Comparison of ENCODE assay signal across 9 cellular contexts in the genomic region with DNA sequence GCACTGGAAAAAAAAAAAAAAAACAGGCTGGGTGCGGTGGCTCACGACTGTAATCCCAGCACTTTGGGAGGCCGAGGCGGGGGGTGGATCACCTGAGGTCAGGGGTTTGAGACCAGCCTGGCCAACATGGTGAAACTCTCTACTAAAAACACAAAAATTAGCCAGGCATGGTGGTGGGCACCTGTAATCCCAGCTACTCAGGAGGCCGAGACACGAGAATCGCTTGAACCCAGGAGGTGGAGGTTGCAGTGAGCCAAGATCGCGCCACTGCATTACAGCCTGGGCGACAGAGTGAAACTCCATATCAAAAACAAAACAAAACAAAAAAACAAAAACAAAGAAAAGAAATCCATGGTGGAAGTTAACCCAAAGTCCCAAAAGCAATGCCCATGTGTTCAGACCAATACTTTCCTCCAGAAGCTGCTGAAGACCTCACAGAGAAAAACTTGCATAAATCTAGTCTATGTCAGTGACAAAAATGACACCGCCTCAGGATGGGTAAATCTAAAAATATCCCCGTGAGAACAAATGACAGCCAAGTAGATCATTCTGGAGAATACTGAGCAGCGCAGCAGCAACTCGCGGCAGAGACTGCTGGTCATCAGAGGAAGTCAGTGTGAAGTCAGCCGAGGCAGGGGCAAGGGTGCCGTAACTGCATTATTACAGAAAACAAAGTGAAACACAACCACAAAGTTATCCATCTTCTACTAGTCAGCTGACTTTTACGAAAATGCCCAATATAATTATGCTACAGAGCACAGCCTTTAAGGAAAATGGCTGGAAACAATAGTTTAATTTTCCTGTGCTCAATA. TPM values are rescaled to one million over a fixed set of nuclear protein-coding genes. Genes with fewer than 3 reads are reported as not detected.
A peak's percentile ranks its signal among the peaks of the same experiment; 100 is the strongest.
DNase-seq lines count a peak whose midpoint lies in the region; TF ChIP-seq lines count a peak whose summit lies in the region.
"Had no signal": no experiment of that assay in that cellular context is flagged by ENCODE, and none has a peak within 500 bp of the region (broad histone marks: within the 10 kb centered on the region; RNA-seq: fewer than 3 reads in every experiment).

No MANE protein-coding gene starts in this region.

- H3K4me1 ChIP-seq in BLaER1 treated with 17β-estradiol and CSF1 and Interleukin-3, amounts not matched to agents 10 nM and 100 nM: peaks cover 67 to 100% (median 89%) of the 10 kb centered on the region in 10 experiments

- peak overlapping the region; percentile 85 to 98 (median 91) for H3K4me2 ChIP-seq in BLaER1 treated with 17β-estradiol and CSF1 and Interleukin-3, amounts not matched to agents 10 nM and 100 nM

- peak overlapping the region; percentile 88 to 97 (median 91) for H3K27ac ChIP-seq in BLaER1 treated with 17β-estradiol and CSF1 and Interleukin-3, amounts not matched to agents 10 nM and 100 nM
- H3K27ac ChIP-seq: C4-2B had no signal

- TF ChIP-seq CTCF in GM20000 (IDR thresholded peaks at IDR 0.05; ENCODE audit: extremely low read depth, missing control alignments) (no peak), progenitor cell of endocrine pancreas (IDR thresholded peaks at IDR 0.05; ENCODE audit: unreplicated experiment) (no peak)

- H3K27ac Mint-ChIP-seq in IgD-negative memory B cell: peak overlapping the region; percentile 87 to 97 (median 96)
- no peak overlapping the region for H3K27ac Mint-ChIP-seq in progenitor cell of endocrine pancreas

- no peaks in the 10 kb centered on the region for H3K27me3 Mint-ChIP-seq in IgD-negative memory B cell
- H3K27me3 Mint-ChIP-seq in progenitor cell of endocrine pancreas: no peaks in the 10 kb centered on the region

- no peaks in the 10 kb centered on the region for H3K27me3 ChIP-seq in BLaER1 treated with 17β-estradiol and CSF1 and Interleukin-3, amounts not matched to agents 10 nM and 100 nM

- no peaks in the 10 kb centered on the region for H3K9me3 ChIP-seq in BLaER1 treated with 17β-estradiol and CSF1 and Interleukin-3, amounts not matched to agents 10 nM and 100 nM (replicated peaks in 1 of 11)

- H3K9ac ChIP-seq in BLaER1 treated with 17β-estradiol and CSF1 and Interleukin-3, amounts not matched to agents 10 nM and 100 nM: peak overlapping the region; percentile 76 to 87 (median 83)

- peaks cover 0 to 34% (median 13%) of the 10 kb centered on the region in 11 experiments; a peak in 15 of 22 replicates for H3K36me3 ChIP-seq in BLaER1 treated with 17β-estradiol and CSF1 and Interleukin-3, amounts not matched to agents 10 nM and 100 nM

- H3K9me3 Mint-ChIP-seq in IgD-negative memory B cell (no peaks in the 10 kb centered on the region), progenitor cell of endocrine pancreas (ENCODE audit: low read depth) (no peaks in the 10 kb centered on the region)

- DNase-seq in GM20000 (ENCODE audit: low spot score): peak; percentile 69
- peak; percentile 73 to 78 for DNase-seq in activated T-cell treated with anti-CD3 and anti-CD28 coated beads, Interleukin-2, amount 50 U/mL, for 48 hours
- peak; percentile 66 for DNase-seq in glomerular visceral epithelial cell (ENCODE audit: extremely low spot score)
- peak; percentile 83 for DNase-seq in stimulated activated CD4-positive, alpha-beta T cell treated with anti-CD3 and anti-CD28 coated beads, Interleukin-1b, Interleukin-23, amount 100 ng/mL, for 48 hours
- DNase-seq in progenitor cell of endocrine pancreas (ENCODE audit: low spot score, unreplicated experiment): no peak
- DNase-seq in NCI-H510A (lab: John Stamatoyannopoulos, UW): no peak

- H3K36me3 Mint-ChIP-seq in IgD-negative memory B cell (peaks cover 5% of the 10 kb centered on the region), progenitor cell of endocrine pancreas (ENCODE audit: insufficient read depth) (peaks cover 1% of the 10 kb centered on the region)

- peaks cover 0 to 12% (median 0%) of the 10 kb centered on the region in 11 experiments; a peak in 4 of 22 replicates for H4K20me1 ChIP-seq in BLaER1 treated with 17β-estradiol and CSF1 and Interleukin-3, amounts not matched to agents 10 nM and 100 nM

- peaks cover 44 to 63% (median 51%) of the 10 kb centered on the region in 3 donors for H3K4me1 Mint-ChIP-seq in IgD-negative memory B cell
- peaks cover 18% of the 10 kb centered on the region for H3K4me1 Mint-ChIP-seq in progenitor cell of endocrine pancreas (ENCODE audit: low read depth)

- peak overlapping the region; percentile 38 to 65 (median 50) for H3K4me3 ChIP-seq in BLaER1 treated with 17β-estradiol and CSF1 and Interleukin-3, amounts not matched to agents 10 nM and 100 nM

- H3K4me3 Mint-ChIP-seq in IgD-negative memory B cell (peak overlapping the region; percentile 61 to 89 (median 83)), progenitor cell of endocrine pancreas (ENCODE audit: low read depth) (no peak overlapping the region)

RNA-seq across cellular contexts. Expression of a gene that starts 41.0 kb away (rescaled TPM):
- 8.8 TPM for polyA plus RNA-seq in IgD-negative memory B cell
- 22.8 and 25.9 TPM in 2 replicates for total RNA-seq in progenitor cell of endocrine pancreas

Comparison
In these comparisons a context has a peak if more than half of its experiments do, and no peak if none do; other contexts are left out.
1. DNase-seq: peak in GM20000 (single experiment), activated T-cell treated with anti-CD3 and anti-CD28 coated beads, Interleukin-2, amount 50 U/mL, for 48 hours (2 of 2), glomerular visceral epithelial cell (single experiment) and stimulated activated CD4-positive, alpha-beta T cell treated with anti-CD3 and anti-CD28 coated beads, Interleukin-1b, Interleukin-23, amount 100 ng/mL, for 48 hours (single experiment); none in progenitor cell of endocrine pancreas (single experiment) and NCI-H510A (single experiment).